In genomic region chr10:12566161-12567115, GRCh38 we compare ENCODE assay signal across 19 cellular contexts.
DNase-seq lines count a peak whose midpoint lies in the region; ATAC-seq and TF ChIP-seq lines count a peak whose summit lies in the region.
"Had no signal": no experiment of that assay in that cellular context is flagged by ENCODE, and none has a peak within 500 bp of the region (broad histone marks: within the 10 kb centered on the region; RNA-seq: fewer than 3 reads in every experiment).

No MANE protein-coding gene starts in this region.

- WGBS in mammary epithelial cell (ENCODE audit: low coverage, missing lambda C conversion rate): 88% methylated on average over 17 of the region's 20 CpGs

- H3K4me3 Mint-ChIP-seq in IgD-negative memory B cell (no peak overlapping the region), nephron progenitor cell (no peak overlapping the region)
- H3K4me3 Mint-ChIP-seq: activated T-helper 17 cell treated with anti-CD3 and anti-CD28 coated beads, Interleukin-2, amount 50 U/mL, for 72 hours; naive thymus-derived CD8-positive, alpha-beta T cell had no signal

- no peak overlapping the region for H3K4me2 ChIP-seq in mammary epithelial cell (ENCODE audit: insufficient read depth, low read depth, low read length)

- intact Hi-C loops in A673 (cut with micrococcal nuclease; ENCODE audit: unreplicated experiment) (no loop called here), mammary epithelial cell (cut with micrococcal nuclease) (no loop called here)

- peak overlapping the region; percentile 16 for H3K27ac ChIP-seq in A673 (ENCODE audit: low read depth, low read length, poor library complexity, severe bottlenecking)
- H3K27ac ChIP-seq in mammary epithelial cell (ENCODE audit: insufficient read depth, low read depth, low read length): no peak overlapping the region
- H3K27ac ChIP-seq: breast epithelium had no signal

- BruUV-seq in A673 (replicated peaks; lab: Mats Ljungman, UMichigan) (no TSS peak), mammary epithelial cell (replicated peaks; lab: Mats Ljungman, UMichigan) (no TSS peak)

- no peak overlapping the region for H2AFZ ChIP-seq in mammary epithelial cell (ENCODE audit: low read depth, low read length)

- H3K79me2 ChIP-seq in mammary epithelial cell (ENCODE audit: insufficient read depth, low read length): no peaks in the 10 kb centered on the region

- no peaks in the 10 kb centered on the region for H4K20me1 ChIP-seq in mammary epithelial cell (ENCODE audit: insufficient read depth, low read length)

- TF ChIP-seq CTCF in A673 (conservative IDR thresholded peaks at IDR 0.05; ENCODE audit: low read depth, low read length) (no peak), fibroblast of mammary gland (conservative IDR thresholded peaks at IDR 0.05; ENCODE audit: control insufficient read depth, insufficient read depth, low read depth, low read length) (no peak), nephron progenitor cell (IDR thresholded peaks at IDR 0.05) (no peak), mammary epithelial cell (conservative IDR thresholded peaks at IDR 0.05 in 1 of 2, IDR thresholded peaks at IDR 0.05 in 1 of 2; ENCODE audit: extremely low read depth in 1 of 2, insufficient read depth in 1 of 2, low read depth in 1 of 2, low read length in 2 of 2) (no peak)

- H3K4me3 ChIP-seq in A673 (ENCODE audit: low read depth, low read length, poor library complexity, severe bottlenecking) (no peak overlapping the region), fibroblast of mammary gland (ENCODE audit: control insufficient read depth, low read depth, low read length) (no peak overlapping the region), mammary epithelial cell (replicated peaks in 1 of 3; ENCODE audit: insufficient read depth in 1 of 3, low read depth in 2 of 3, low read length in 3 of 3) (no peak overlapping the region)
- H3K4me3 ChIP-seq: breast epithelium had no signal

- H3K9me3 Mint-ChIP-seq in IgD-negative memory B cell (no peaks in the 10 kb centered on the region), nephron progenitor cell (peaks cover 5% of the 10 kb centered on the region)
- H3K9me3 Mint-ChIP-seq: activated T-helper 17 cell treated with anti-CD3 and anti-CD28 coated beads, Interleukin-2, amount 50 U/mL, for 72 hours; naive thymus-derived CD8-positive, alpha-beta T cell had no signal

- H3K27me3 Mint-ChIP-seq in IgD-negative memory B cell (no peaks in the 10 kb centered on the region), nephron progenitor cell (ENCODE audit: low read depth, poor library complexity) (peaks cover 14% of the 10 kb centered on the region)
- H3K27me3 Mint-ChIP-seq: activated T-helper 17 cell treated with anti-CD3 and anti-CD28 coated beads, Interleukin-2, amount 50 U/mL, for 72 hours; naive thymus-derived CD8-positive, alpha-beta T cell had no signal

- H3K4me1 Mint-ChIP-seq in IgD-negative memory B cell (peaks cover 45 to 51% (median 49%) of the 10 kb centered on the region in 3 donors), nephron progenitor cell (peaks cover 2% of the 10 kb centered on the region)

- DNase-seq in A673 (ENCODE audit: low spot score): peak; percentile 89
- DNase-seq in fibroblast of mammary gland (ENCODE audit: low read depth): peak; percentile 70
- DNase-seq in nephron progenitor cell: no peak
- no peak for DNase-seq in amniotic stem cell (lab: John Stamatoyannopoulos, UW)
- DNase-seq in stimulated activated CD4-positive, alpha-beta T cell treated with anti-CD3 and anti-CD28 coated beads, Interleukin-2, amount 100 ng/mL, for 48 hours: no peak
- DNase-seq in mammary epithelial cell: no peak
- DNase-seq: ACHN; activated CD4-positive, alpha-beta T cell treated with anti-CD3 and anti-CD28 coated beads, Interleukin-2, amount 50 U/mL, for 48 hours; effector CD8-positive, alpha-beta T cell; head of caudate nucleus; naive thymus-derived CD8-positive, alpha-beta T cell; NCI-H1930; NCI-H82; stimulated activated naive CD4-positive, alpha-beta T cell treated with Interleukin-2 at 50 U/mL for 16 hours; T-helper 9 cell had no signal

- in situ Hi-C loops in mammary epithelial cell (cut with MboI; ENCODE audit: low sequenced_read_pairs in 2 of 2): no loop called here

- CTCF ChIA-PET in A673 (lab: Charles Lee) (no interaction called here), mammary epithelial cell (lab: Charles Lee; ENCODE audit: low non-redundant PET) (no interaction called here)

- H3K9me3 ChIP-seq in A673 (ENCODE audit: low read depth, low read length, poor library complexity, severe bottlenecking) (no peaks in the 10 kb centered on the region), mammary epithelial cell (replicated peaks; ENCODE audit: insufficient read depth, low read length) (peaks cover 3% of the 10 kb centered on the region)
- H3K9me3 ChIP-seq: breast epithelium had no signal

- H3K36me3 ChIP-seq in A673 (ENCODE audit: insufficient read depth, low read length, poor library complexity, severe bottlenecking): no peaks in the 10 kb centered on the region
- no peaks in the 10 kb centered on the region for H3K36me3 ChIP-seq in mammary epithelial cell (ENCODE audit: insufficient read depth, low read length)
- H3K36me3 ChIP-seq: breast epithelium had no signal

- POLR2A ChIA-PET in A673 (lab: Charles Lee; ENCODE audit: low non-redundant PET): no interaction called here

- ATAC-seq in HG03457 (IDR thresholded peaks at IDR 0.05; ENCODE audit: unreplicated experiment): no peak
- ATAC-seq: activated T-helper 17 cell treated with anti-CD3 and anti-CD28 coated beads, Interleukin-2, amount 50 U/mL, for 72 hours; naive thymus-derived CD8-positive, alpha-beta T cell had no signal

- H3K4me1 ChIP-seq in A673 (ENCODE audit: insufficient read depth, low read length, poor library complexity, severe bottlenecking) (peaks cover 52% of the 10 kb centered on the region), mammary epithelial cell (ENCODE audit: insufficient read depth, low read length) (no peaks in the 10 kb centered on the region)
- H3K4me1 ChIP-seq: breast epithelium had no signal

- H3K27me3 ChIP-seq in A673 (replicated peaks; ENCODE audit: insufficient read depth, low read depth, low read length, poor library complexity): no peaks in the 10 kb centered on the region
- H3K27me3 ChIP-seq in mammary epithelial cell (ENCODE audit: insufficient read depth, low read length): no peaks in the 10 kb centered on the region
- H3K27me3 ChIP-seq: breast epithelium had no signal

- H3K9ac ChIP-seq in mammary epithelial cell (ENCODE audit: insufficient read depth, low read length): no peak overlapping the region

- peak overlapping the region; percentile 18 to 69 (median 25) for H3K27ac Mint-ChIP-seq in IgD-negative memory B cell
- peak overlapping the region; percentile 13 for H3K27ac Mint-ChIP-seq in nephron progenitor cell
- H3K27ac Mint-ChIP-seq: activated T-helper 17 cell treated with anti-CD3 and anti-CD28 coated beads, Interleukin-2, amount 50 U/mL, for 72 hours had no signal

- H3K36me3 Mint-ChIP-seq in IgD-negative memory B cell: no peaks in the 10 kb centered on the region
- H3K36me3 Mint-ChIP-seq in nephron progenitor cell (ENCODE audit: low read depth): no peaks in the 10 kb centered on the region

- dilution Hi-C loops in mammary epithelial cell (cut with HindIII; ENCODE audit: low sequenced_read_pairs): no loop called here

Comparison
In these comparisons a context has a peak if more than half of its experiments do, and no peak if none do; other contexts are left out.
1. DNase-seq: peak in A673 (single experiment) and fibroblast of mammary gland (single experiment); none in nephron progenitor cell (single experiment), amniotic stem cell (single experiment), stimulated activated CD4-positive, alpha-beta T cell treated with anti-CD3 and anti-CD28 coated beads, Interleukin-2, amount 100 ng/mL, for 48 hours (0 of 2) and mammary epithelial cell (single experiment).